In the genomic region with DNA sequence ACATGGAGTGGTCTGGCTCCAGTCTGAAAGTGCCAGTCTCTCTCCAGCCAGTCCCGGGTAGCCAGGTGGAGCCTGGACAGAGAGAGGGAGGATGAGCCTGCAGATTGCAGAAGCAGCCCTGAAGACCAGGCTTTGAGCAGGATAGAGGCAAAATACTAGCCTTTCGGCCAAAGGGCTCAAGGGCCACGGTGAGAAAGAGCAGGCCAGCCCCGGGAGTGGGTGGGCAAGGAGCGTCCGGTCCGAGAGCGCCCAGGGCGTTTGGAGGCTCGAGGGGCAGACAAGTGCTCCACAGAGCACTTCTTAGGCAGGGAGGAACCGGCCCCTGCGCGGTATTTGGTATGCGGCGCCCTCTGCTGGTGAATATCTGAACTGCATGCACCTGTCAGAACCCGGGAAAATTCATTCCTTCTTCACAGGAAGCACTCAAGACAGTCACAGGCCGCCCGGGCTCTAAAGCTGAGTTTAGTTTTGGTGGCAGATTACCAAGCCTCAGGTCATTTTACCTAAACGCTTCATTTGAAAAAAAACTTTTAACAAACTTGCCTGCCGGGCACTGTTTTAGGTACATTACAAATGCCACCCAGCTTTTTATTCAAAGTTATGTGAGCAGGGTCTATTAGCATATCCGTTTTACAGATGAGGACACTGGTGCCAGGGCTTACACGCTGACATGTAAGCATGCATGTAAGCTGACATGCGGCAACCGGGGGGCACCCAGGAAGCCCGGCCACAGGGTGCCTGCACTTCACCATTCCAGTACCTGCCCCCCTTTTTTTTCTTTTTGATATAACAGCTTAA, we compare ENCODE assay signal across 9 cellular contexts. TPM values are rescaled to one million over a fixed set of nuclear protein-coding genes. Genes with fewer than 3 reads are reported as not detected.
DNase-seq lines count a peak whose midpoint lies in the region; ATAC-seq and TF ChIP-seq lines count a peak whose summit lies in the region.
"Had no signal": no experiment of that assay in that cellular context is flagged by ENCODE, and none has a peak within 500 bp of the region (broad histone marks: within the 10 kb centered on the region; RNA-seq: fewer than 3 reads in every experiment).

No MANE protein-coding gene starts in this region.

- H3K4me1 ChIP-seq in heart right ventricle = peaks cover 0 to 7% (median 0%) of the 10 kb centered on the region in 9 donors

- no peak overlapping the region for H3K27ac Mint-ChIP-seq in activated naive CD4-positive, alpha-beta T cell treated with anti-CD3 and anti-CD28 coated beads, Interleukin-2, amount 50 U/mL, for 72 hours
- H3K27ac Mint-ChIP-seq: IgD-negative memory B cell had no signal

- H3K9ac ChIP-seq in SK-N-MC (ENCODE audit: insufficient read length) = no peak overlapping the region

- peak; percentile 83 to 97 (median 89) for TF ChIP-seq CTCF in heart right ventricle (IDR thresholded peaks at IDR 0.05)

- ATAC-seq in GM21528 (IDR thresholded peaks at IDR 0.05; ENCODE audit: low FRiP score, unreplicated experiment) (peak; percentile 79), heart right ventricle (peak; percentile 55 to 88 (median 71)), HG02938 (IDR thresholded peaks at IDR 0.05; ENCODE audit: unreplicated experiment) (no peak)
- peak; percentile 73 to 78 for ATAC-seq in activated naive CD4-positive, alpha-beta T cell treated with anti-CD3 and anti-CD28 coated beads, Interleukin-2, amount 50 U/mL, for 72 hours

- H3K9me3 ChIP-seq in SK-N-MC (ENCODE audit: low read depth, low read length) (peaks cover 11% of the 10 kb centered on the region; the same call in 1 of the 2 replicates), heart right ventricle (peaks cover 3 to 37% (median 24%) of the 10 kb centered on the region in 11 donors)

- WGBS in heart right ventricle, 2 donors = 15 to 16% methylated on average over 25 of the region's 25 CpGs

- intact Hi-C loops in heart right ventricle (cut with DNase I) = loop anchor here (1.0 to 10.0 kb wide), 7 partner anchors 121 to 263 kb away; partner anchors contain the start of gene KCNK13 (in 1 of the 10)

- DNase-seq in CMK (ENCODE audit: low read depth) (peak; percentile 39), NCI-H1105 (lab: John Stamatoyannopoulos, UW) (peak; percentile 42), SK-N-MC (ENCODE audit: low read depth, low spot score) (no peak), heart right ventricle (peak; percentile 33 to 59), retina (peak; percentile 88)
- DNase-seq in activated naive CD4-positive, alpha-beta T cell treated with anti-CD3 and anti-CD28 coated beads, Interleukin-2, amount 50 U/mL, for 72 hours (ENCODE audit: low spot score in 2 of 2) = peak; percentile 68 to 76

- peaks cover 30 to 35% of the 10 kb centered on the region in 2 donors for H3K9me3 Mint-ChIP-seq in activated naive CD4-positive, alpha-beta T cell treated with anti-CD3 and anti-CD28 coated beads, Interleukin-2, amount 50 U/mL, for 72 hours

- H3K27ac ChIP-seq in SK-N-MC = no peak overlapping the region
- H3K27ac ChIP-seq in heart right ventricle = no peak overlapping the region

- H3K4me3 ChIP-seq in SK-N-MC (peak overlapping the region; percentile 58), heart right ventricle (no peak overlapping the region)

- H3K36me3 ChIP-seq in SK-N-MC (ENCODE audit: insufficient read depth, low read length) = no peaks in the 10 kb centered on the region
- no peaks in the 10 kb centered on the region for H3K36me3 ChIP-seq in heart right ventricle

- H3K36me3 Mint-ChIP-seq in activated naive CD4-positive, alpha-beta T cell treated with anti-CD3 and anti-CD28 coated beads, Interleukin-2, amount 50 U/mL, for 72 hours = peaks cover 36 to 41% of the 10 kb centered on the region in 2 donors
- H3K36me3 Mint-ChIP-seq: IgD-negative memory B cell had no signal

- H3K27me3 ChIP-seq in heart right ventricle = peaks cover 0 to 14% (median 0%) of the 10 kb centered on the region in 7 donors

RNA-seq across cellular contexts. Expression of gene PSMC1, which starts 21.0 kb away (rescaled TPM):
- 100 to 1,000 TPM in 1 of 2 donors, 10 to 100 TPM in 1; 90.2 to 146 TPM for total RNA-seq in activated naive CD4-positive, alpha-beta T cell treated with anti-CD3 and anti-CD28 coated beads, Interleukin-2, amount 50 U/mL, for 72 hours
- 100 to 1,000 TPM; 107 to 149 (median 127) TPM for total RNA-seq in heart right ventricle
- polyA plus RNA-seq in heart right ventricle = 100 to 1,000 TPM; 195 to 226 TPM
